8 cellular contexts compared by ENCODE assay signal in genomic region chr6:116615937-116616756, GRCh38. TPM values are rescaled to one million over a fixed set of nuclear protein-coding genes. Genes with fewer than 3 reads are reported as not detected.
DNase-seq lines count a peak whose midpoint lies in the region; ATAC-seq, FAIRE-seq and TF ChIP-seq lines count a peak whose summit lies in the region.

Gene RSPH4A (plus strand): TSS chr6:116616479. CDS start chr6:116616624, 145 bp downstream.

- H3K27me3 Mint-ChIP-seq in WTC11 (ENCODE audit: low read depth): peaks cover 28% of the 10 kb centered on the region

- TF ChIP-seq CTCF in A549 (IDR thresholded peaks at IDR 0.05) (no peak; the same call in 2 of the 3 replicates), WTC11 (IDR thresholded peaks at IDR 0.05) (no peak), spleen (IDR thresholded peaks at IDR 0.05 in 8 of 11, conservative IDR thresholded peaks at IDR 0.05 in 3 of 11) (peak in 1 of 11 experiments; percentile 32)

- H3K9me3 Mint-ChIP-seq in WTC11: no peaks in the 10 kb centered on the region

- H3K4me2 ChIP-seq in A549: peak within 1 kb of the TSS; percentile 81

- no peaks in the 10 kb centered on the region for H3K36me3 Mint-ChIP-seq in WTC11

- H3K27ac ChIP-seq in A549 (peak within 1 kb of the TSS; percentile 58 to 84), spleen (peak within 1 kb of the TSS in 4 of 8 donors; percentile 39 to 66 (median 54))

- peaks cover 14% of the 10 kb centered on the region for H3K4me1 Mint-ChIP-seq in WTC11

- peak within 1 kb of the TSS; percentile 97 for H3K4me3 Mint-ChIP-seq in WTC11

- intact Hi-C loops in spleen (cut with DNase I; ENCODE audit: low total_unique reads): no loop called here

- no peaks in the 10 kb centered on the region for H3K36me3 ChIP-seq in spleen

- FAIRE-seq in A549 (lab: Jason Lieb, UNC): peak; percentile 86
- peak; percentile 99 for FAIRE-seq in islet of Langerhans (lab: Jason Lieb, UNC)

- H3K4me1 ChIP-seq in A549 (no peaks in the 10 kb centered on the region), spleen (peaks cover 4 to 20% (median 16%) of the 10 kb centered on the region in 6 donors)

- H3K27ac Mint-ChIP-seq in WTC11: peak within 1 kb of the TSS; percentile 99

- ATAC-seq in A549 (peak; percentile 99 to 100), GM18868 (IDR thresholded peaks at IDR 0.05; ENCODE audit: unreplicated experiment) (peak; percentile 100), HG03135 (IDR thresholded peaks at IDR 0.05; ENCODE audit: unreplicated experiment) (peak; percentile 99), WTC11 (peak; percentile 99)

- DNase-seq in A549 (ENCODE audit: low read depth in 1 of 2, low spot score in 1 of 2): peak; percentile 82 to 89
- peak; percentile 98 for DNase-seq in NCI-H2171 treated with DMSO at 0.1 percent for 48 hours (lab: John Stamatoyannopoulos, UW)
- peak; percentile 92 for DNase-seq in WTC11 (ENCODE audit: low spot score)
- DNase-seq in cerebellar cortex (ENCODE audit: low spot score): peak; percentile 98
- peak; percentile 91 for DNase-seq in spleen

- CTCF ChIA-PET in A549 (lab: Yijun Ruan, JAX): interaction anchor here (0.6 to 1.6 kb wide), 5 partner anchors 9 to 328 kb away, joined by 3 to 5 read pairs (median 4); no protein-coding TSS in a partner anchor
- CTCF ChIA-PET in WTC11 (lab: Charles Lee): interaction anchor here (0.6 to 1.6 kb wide), 8 partner anchors 12 to 398 kb away, joined by 3 to 6 read pairs (median 3); no protein-coding TSS in a partner anchor

- POLR2A ChIA-PET in A549 (lab: Yijun Ruan, JAX): interaction anchor here (0.5 to 1.0 kb wide), 4 partner anchors 34 to 52 kb away, joined by 3 to 5 read pairs (median 4); partner anchors contain the start of genes RWDD1 and ZUP1
- POLR2A ChIA-PET in WTC11 (lab: Charles Lee): interaction anchor here (0.5 to 1.4 kb wide), 4 partner anchors 9 to 78 kb away, joined by 3 read pairs; no protein-coding TSS in a partner anchor

- H3K27me3 ChIP-seq in spleen (replicated peaks in 1 of 7): peaks cover 0 to 8% (median 0%) of the 10 kb centered on the region in 7 donors

- no peaks in the 10 kb centered on the region for H3K9me3 ChIP-seq in A549
- H3K9me3 ChIP-seq in spleen: no peaks in the 10 kb centered on the region

- no peak for TF ChIP-seq EP300 in A549 (IDR thresholded peaks at IDR 0.05)

- H3K4me3 ChIP-seq in A549 (peak within 1 kb of the TSS; percentile 59), spleen (peak within 1 kb of the TSS; percentile 41 to 74 (median 47))

- TF ChIP-seq POLR2A in A549 (IDR thresholded peaks at IDR 0.05; ENCODE audit: low read length) (peak; percentile 64), spleen (IDR thresholded peaks at IDR 0.05) (no peak)

- 1% methylated on average over 20 of the region's 30 CpGs for WGBS in A549 (ENCODE audit: missing lambda C conversion rate)
- WGBS in spleen, 5 donors: 0 to 1% (median 1%) methylated on average over 30 of the region's 30 CpGs

- TF ChIP-seq RAD21 in A549 (conservative IDR thresholded peaks at IDR 0.05 in 1 of 2, IDR thresholded peaks at IDR 0.05 in 1 of 2): 0 out of 5 replicates have a peak, but pooled peaks of 1 of the 2 experiments have one; percentile 10

TF ChIP-seq in A549, 52 proteins besides CTCF, POLR2A, EP300 and RAD21:
- TF ChIP-seq PBX3 (IDR thresholded peaks at IDR 0.05): peak; percentile 90
- no peak for TF ChIP-seq NPAS2 (CRISPR knock-in tag; IDR thresholded peaks at IDR 0.05; ENCODE audit: borderline replicate concordance)
- TF ChIP-seq RFX5 (IDR thresholded peaks at IDR 0.05): peak; percentile 41; the same call in 1 of the 2 replicates
- 0 out of 5 replicates have a peak, but pooled peaks of 1 of the 2 experiments have one; percentile 20 for TF ChIP-seq JUN (IDR thresholded peaks at IDR 0.05)

TF ChIP-seq in WTC11, 78 proteins besides CTCF, POLR2A, EP300 and RAD21 (continues in another document):
- TF ChIP-seq CREM (CRISPR knock-in tag; IDR thresholded peaks at IDR 0.05) (no peak), NFE2L1 (CRISPR knock-in tag; IDR thresholded peaks at IDR 0.05) (no peak), FOXK1 (CRISPR knock-in tag; IDR thresholded peaks at IDR 0.05) (0 out of 2 replicates have a peak, but pooled peaks have one; percentile 26), ERG (CRISPR knock-in tag; IDR thresholded peaks at IDR 0.05) (peak; percentile 62; the same call in 1 of the 2 replicates), STAT6 (CRISPR knock-in tag; conservative IDR thresholded peaks at IDR 0.05; ENCODE audit: low read depth) (no peak), IRF2 (CRISPR knock-in tag; IDR thresholded peaks at IDR 0.05; ENCODE audit: borderline replicate concordance, low read depth) (no peak), JUN (CRISPR knock-in tag; IDR thresholded peaks at IDR 0.05) (no peak), USF2 (CRISPR knock-in tag; IDR thresholded peaks at IDR 0.05) (no peak), ZBTB21 (CRISPR knock-in tag; IDR thresholded peaks at IDR 0.05; ENCODE audit: borderline replicate concordance) (0 out of 2 replicates have a peak, but pooled peaks have one; percentile 46), ZNF281 (CRISPR knock-in tag; IDR thresholded peaks at IDR 0.05) (no peak)

RNA-seq across cellular contexts. Expression of gene RSPH4A, which starts in this region (rescaled TPM):
- polyA plus RNA-seq in A549 (2011; rRNA removed) (0.17 and 0.28 TPM in 2 replicates), A549 (2017; fragmentation: RNase III; extraction: RNeasy Plus Mini Kit Qiagen cat#74134 plus additional on column Dnase treatment) (0.13 to 0.28 TPM (median 0.13 TPM) in 3 replicates), spleen (under 1 TPM; 0.17 to 0.59 (median 0.29) TPM)
- polyA plus RNA-seq in A549 (2012; cell fraction: cytosol; rRNA removed): 0.14 and 0.15 TPM in 2 replicates
- 0.24 and 0.48 TPM in 2 replicates for polyA plus RNA-seq in A549 (2012; cell fraction: nucleus; rRNA removed)
- polyA minus RNA-seq in A549 (2011; rRNA and poly(A)+ RNA removed): 0.19 TPM in 1 of 2 replicates, not detected in the other
- total RNA-seq in WTC11 (2021) (0.34 to 0.57 TPM (median 0.34 TPM) in 3 replicates), spleen (1 to 10 TPM in 3 of 7 donors, under 1 TPM in 4; 0.27 to 1.8 (median 0.77) TPM)

Comparison
In these comparisons a context has a peak if more than half of its experiments do, and no peak if none do; other contexts are left out.
1. Peak in DNase-seq, ATAC-seq, H3K4me3 ChIP-seq, H3K27ac ChIP-seq and H3K4me2 ChIP-seq in A549; RNA of the gene not detected or under 1 TPM.
2. Peak in DNase-seq and ATAC-seq in WTC11; RNA of the gene not detected or under 1 TPM.
3. Of the 8 proteins assayed by ChIP-seq in both WTC11 and A549: peak only in WTC11: TP53; only in A549: none; in both: none; in neither: 6; mixed calls (peak in some experiments, not most) for 1.